Comparison of ENCODE assay signal across 17 cellular contexts in genomic region chr4:35087216-35087615, GRCh38.
"Had no signal": no experiment of that assay in that cellular context is flagged by ENCODE, and none has a peak within 500 bp of the region (broad histone marks: within the 10 kb centered on the region; RNA-seq: fewer than 3 reads in every experiment).

No MANE protein-coding gene starts in this region.

- ATAC-seq: activated CD4-positive, alpha-beta T cell treated with anti-CD3 and anti-CD28 coated beads for 36 hours; activated CD8-positive, alpha-beta memory T cell treated with anti-CD3 and anti-CD28 coated beads, Interleukin-2, amount 10 ng/mL, durations not matched to agents 7 days and 5 days; effector memory CD8-positive, alpha-beta T cell; stimulated activated naive B cell treated with anti-CD40 and anti-IgM and Interleukin-4, amounts not matched to agents 10 μg/mL and 1 μg/mL and 100 μg/mL, for 72 hours; WTC11 had no signal

- H3K4me1 ChIP-seq: sigmoid colon had no signal

- H3K4me3 ChIP-seq: sigmoid colon had no signal

- H3K36me3 ChIP-seq: sigmoid colon had no signal

- DNase-seq: activated CD4-positive, alpha-beta memory T cell treated with anti-CD3 and anti-CD28 coated beads, Interleukin-2, amount 10 ng/mL, durations not matched to agents 7 days and 5 days; activated CD4-positive, alpha-beta T cell treated with anti-CD3 and anti-CD28 coated beads for 36 hours; activated CD8-positive, alpha-beta memory T cell treated with anti-CD3 and anti-CD28 coated beads, Interleukin-2, amount 10 ng/mL, durations not matched to agents 7 days and 5 days; activated naive CD4-positive, alpha-beta T cell; activated naive CD8-positive, alpha-beta T cell treated with anti-CD3 and anti-CD28 coated beads for 36 hours; amniotic stem cell; caudate nucleus; effector memory CD8-positive, alpha-beta T cell; foreskin fibroblast; midbrain; nephron progenitor cell; occipital lobe; posterior cingulate gyrus; sigmoid colon; stimulated activated CD4-positive, alpha-beta T cell treated with anti-CD3 and anti-CD28 coated beads, Interleukin-4, amount 100 ng/mL, for 4 hours; stimulated activated naive B cell treated with anti-CD40 and anti-IgM and Interleukin-4, amounts not matched to agents 10 μg/mL and 1 μg/mL and 100 μg/mL, for 72 hours had no signal

- H3K27me3 ChIP-seq: sigmoid colon had no signal

- H3K9me3 ChIP-seq: sigmoid colon had no signal

- H3K27ac ChIP-seq: sigmoid colon had no signal
